Comparison of ENCODE assay signal across 12 cellular contexts in genomic region chr12:98741615-98742265, GRCh38.
DNase-seq lines count a peak whose midpoint lies in the region; ATAC-seq and TF ChIP-seq lines count a peak whose summit lies in the region.
"Had no signal": no experiment of that assay in that cellular context is flagged by ENCODE, and none has a peak within 500 bp of the region (broad histone marks: within the 10 kb centered on the region; RNA-seq: fewer than 3 reads in every experiment).

No MANE protein-coding gene starts in this region.

- ATAC-seq in T-cell (replicated peaks in 1 of 4): no peak
- ATAC-seq in GM19455 (IDR thresholded peaks at IDR 0.05; ENCODE audit: unreplicated experiment): no peak

- in situ Hi-C loops in HAP-1 (cut with MboI; ENCODE audit: low sequenced_read_pairs): loop anchor here (25.0 kb wide), 1 partner anchor 246 kb away; no protein-coding TSS in a partner anchor

- WGBS in SK-N-SH (ENCODE audit: low lambda C conversion rate): 85% methylated on average over 10 of the region's 12 CpGs

- peaks cover 4% of the 10 kb centered on the region; the same call in 1 of the 2 replicates for H3K9me3 ChIP-seq in HAP-1
- no peaks in the 10 kb centered on the region for H3K9me3 ChIP-seq in SK-N-SH

- no peak overlapping the region for H3K4me2 ChIP-seq in SK-N-SH
- H3K4me2 ChIP-seq: KMS-11 had no signal

- TF ChIP-seq CTCF in glutamatergic neuron (IDR thresholded peaks at IDR 0.05; ENCODE audit: partially characterized antibody, unreplicated experiment): no peak
- no peak for TF ChIP-seq CTCF in SK-N-SH (IDR thresholded peaks at IDR 0.05)

- no peak overlapping the region for H3K4me3 ChIP-seq in HAP-1
- no peak overlapping the region for H3K4me3 ChIP-seq in SK-N-SH (ENCODE audit: low read depth in 2 of 2, low read length in 1 of 2)
- H3K4me3 ChIP-seq: cardiac muscle cell had no signal

- no peak overlapping the region for H3K27ac ChIP-seq in SK-N-SH (ENCODE audit: low read depth in 2 of 2, low read length in 1 of 2)
- H3K27ac ChIP-seq: cardiac muscle cell, KMS-11 had no signal

- CTCF ChIA-PET in T-cell (lab: Charles Lee): interaction anchor here (0.8 to 1.5 kb wide), 2 partner anchors 12 to 175 kb away, joined by 3 to 9 read pairs; no protein-coding TSS in a partner anchor
- CTCF ChIA-PET in SK-N-SH (lab: Yijun Ruan, JAX): interaction anchor here (0.8 to 2.3 kb wide), 8 partner anchors 11 to 257 kb away, joined by 3 to 10 read pairs (median 4); no protein-coding TSS in a partner anchor

- no peaks in the 10 kb centered on the region for H3K36me3 Mint-ChIP-seq in T-cell
- no peaks in the 10 kb centered on the region for H3K36me3 Mint-ChIP-seq in glutamatergic neuron (ENCODE audit: unreplicated experiment)

- H3K36me3 ChIP-seq in HAP-1 (replicated peaks) (no peaks in the 10 kb centered on the region), SK-N-SH (replicated peaks in 1 of 2; ENCODE audit: control insufficient read depth in 1 of 2, insufficient read depth in 2 of 2, low read length in 1 of 2) (no peaks in the 10 kb centered on the region)
- H3K36me3 ChIP-seq: cardiac muscle cell had no signal

- no peak overlapping the region for H3K9ac ChIP-seq in SK-N-SH
- H3K9ac ChIP-seq: KMS-11 had no signal

- no peaks in the 10 kb centered on the region for H3K9me3 Mint-ChIP-seq in T-cell
- H3K9me3 Mint-ChIP-seq in glutamatergic neuron (ENCODE audit: unreplicated experiment): no peaks in the 10 kb centered on the region
- H3K9me3 Mint-ChIP-seq: immature natural killer cell had no signal

- no peak for TF ChIP-seq EP300 in SK-N-SH (IDR thresholded peaks at IDR 0.05; ENCODE audit: borderline replicate concordance in 1 of 2, low read depth in 1 of 2, low read length in 1 of 2)

- POLR2A ChIA-PET in T-cell (lab: Charles Lee): interaction anchor here in 1 of 2 donors (0.6 kb wide), 1 partner anchor 39 kb away, joined by 6 read pairs; no protein-coding TSS in a partner anchor
- POLR2A ChIA-PET in SK-N-SH (lab: Yijun Ruan, JAX): no interaction called here

- H3K4me1 ChIP-seq in HAP-1: peaks cover 5% of the 10 kb centered on the region; the same call in 1 of the 2 replicates
- H3K4me1 ChIP-seq in SK-N-SH (ENCODE audit: control insufficient read depth in 1 of 2, insufficient read depth in 2 of 2, low read depth in 1 of 2, low read length in 1 of 2): peaks cover 0 to 15% of the 10 kb centered on the region in 2 experiments; a peak in 3 of 4 replicates

- no peaks in the 10 kb centered on the region for H3K79me2 ChIP-seq in SK-N-SH (ENCODE audit: insufficient read depth)

- TF ChIP-seq RAD21 in SK-N-SH (IDR thresholded peaks at IDR 0.05; ENCODE audit: low read length): no peak

- peaks cover 9 to 16% (median 16%) of the 10 kb centered on the region in 3 donors for H3K4me1 Mint-ChIP-seq in T-cell
- H3K4me1 Mint-ChIP-seq in glutamatergic neuron (ENCODE audit: low read depth, unreplicated experiment): peaks cover 6% of the 10 kb centered on the region

- no peak overlapping the region for H3K4me3 Mint-ChIP-seq in T-cell
- peak overlapping the region; percentile 35 for H3K4me3 Mint-ChIP-seq in glutamatergic neuron (ENCODE audit: unreplicated experiment)
- H3K4me3 Mint-ChIP-seq: immature natural killer cell had no signal

- H3K27ac Mint-ChIP-seq in T-cell (peak overlapping the region; percentile 38 to 62), glutamatergic neuron (ENCODE audit: unreplicated experiment) (no peak overlapping the region)
- H3K27ac Mint-ChIP-seq: immature natural killer cell had no signal

- H3K27me3 ChIP-seq in HAP-1 (ENCODE audit: low read depth): peaks cover 10% of the 10 kb centered on the region
- no peaks in the 10 kb centered on the region for H3K27me3 ChIP-seq in SK-N-SH (ENCODE audit: insufficient read depth)

- H2AFZ ChIP-seq in SK-N-SH (ENCODE audit: low read depth): no peak overlapping the region

- no peaks in the 10 kb centered on the region for H4K20me1 ChIP-seq in SK-N-SH (ENCODE audit: insufficient read depth)

- H3K27me3 Mint-ChIP-seq in T-cell: peaks cover 9% of the 10 kb centered on the region in 2 donors
- H3K27me3 Mint-ChIP-seq in glutamatergic neuron (ENCODE audit: unreplicated experiment): peaks cover 6% of the 10 kb centered on the region

- DNase-seq in DMS79 (lab: John Stamatoyannopoulos, UW) (peak; percentile 98), HAP-1 (ENCODE audit: low spot score in 2 of 2) (peak; percentile 57 to 68), T-cell (no peak), glutamatergic neuron (peak; percentile 56), SK-N-SH (no peak), kidney glomerular epithelial cell (lab: John Stamatoyannopoulos, UW) (no peak)
- DNase-seq: HCEC 1CT, immature natural killer cell, SW 1271 had no signal

- no peaks in the 10 kb centered on the region for H3K9me2 ChIP-seq in SK-N-SH

- H3F3A ChIP-seq in SK-N-SH (replicated peaks; ENCODE audit: insufficient read depth): no peaks in the 10 kb centered on the region

TF ChIP-seq in SK-N-SH, 30 proteins besides CTCF, POLR2A, EP300 and RAD21:
- TF ChIP-seq RXRA (IDR thresholded peaks at IDR 0.05; ENCODE audit: borderline replicate concordance, low read depth) (no peak), TAF1 (IDR thresholded peaks at IDR 0.05; ENCODE audit: borderline replicate concordance, low read depth, low read length) (no peak), TEAD4 (IDR thresholded peaks at IDR 0.05; ENCODE audit: borderline replicate concordance, insufficient read depth) (no peak), FOXJ3 (CRISPR knock-in tag; IDR thresholded peaks at IDR 0.05) (no peak), MXI1 (IDR thresholded peaks at IDR 0.05; ENCODE audit: low read depth, low read length) (no peak)
- TF ChIP-seq, protein P1, sequence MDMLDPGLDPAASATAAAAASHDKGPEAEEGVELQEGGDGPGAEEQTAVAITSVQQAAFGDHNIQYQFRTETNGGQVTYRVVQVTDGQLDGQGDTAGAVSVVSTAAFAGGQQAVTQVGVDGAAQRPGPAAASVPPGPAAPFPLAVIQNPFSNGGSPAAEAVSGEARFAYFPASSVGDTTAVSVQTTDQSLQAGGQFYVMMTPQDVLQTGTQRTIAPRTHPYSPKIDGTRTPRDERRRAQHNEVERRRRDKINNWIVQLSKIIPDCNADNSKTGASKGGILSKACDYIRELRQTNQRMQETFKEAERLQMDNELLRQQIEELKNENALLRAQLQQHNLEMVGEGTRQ (IDR thresholded peaks at IDR 0.05; ENCODE audit: borderline replicate concordance, low read depth, low read length): no peak

Comparison
In these comparisons a context has a peak if more than half of its experiments do, and no peak if none do; other contexts are left out.
1. DNase-seq: peak in DMS79 (single experiment), HAP-1 (2 of 2) and glutamatergic neuron (single experiment); none in T-cell (0 of 34), SK-N-SH (single experiment) and kidney glomerular epithelial cell (single experiment).